15 cellular contexts compared by ENCODE assay signal in the genomic region with DNA sequence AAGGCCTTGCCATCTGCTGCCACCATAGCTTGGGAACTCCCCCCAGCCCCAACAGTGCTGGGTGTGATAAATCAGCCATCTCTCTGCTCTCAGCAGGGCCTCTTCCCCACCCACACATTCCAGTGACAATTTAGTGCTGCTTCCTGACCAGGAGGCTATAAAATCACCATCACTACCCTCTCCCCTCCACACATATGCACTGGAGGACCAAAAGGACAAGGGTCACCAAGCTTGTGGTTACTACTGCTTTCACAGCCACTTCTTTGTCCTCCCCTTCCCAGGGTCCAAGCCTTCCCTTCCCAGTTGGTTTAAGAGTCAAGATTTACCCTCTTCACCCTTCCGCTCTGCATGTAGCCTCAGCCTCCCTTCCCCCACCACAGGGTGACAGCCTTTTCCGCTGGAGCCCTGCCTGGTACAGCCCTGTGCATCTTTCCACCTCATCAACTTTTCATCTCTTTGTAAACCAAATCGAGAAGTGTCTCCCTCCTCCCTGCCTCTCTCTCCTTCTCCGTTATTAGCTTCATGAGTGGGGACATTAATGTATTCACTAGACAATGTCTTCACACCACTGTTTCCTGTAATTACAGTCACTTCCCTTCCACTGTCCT. TPM values are rescaled to one million over a fixed set of nuclear protein-coding genes. Genes with fewer than 3 reads are reported as not detected.
DNase-seq lines count a peak whose midpoint lies in the region; ATAC-seq and FAIRE-seq lines count a peak whose summit lies in the region.
"Had no signal": no experiment of that assay in that cellular context is flagged by ENCODE, and none has a peak within 500 bp of the region (broad histone marks: within the 10 kb centered on the region; RNA-seq: fewer than 3 reads in every experiment).

No MANE protein-coding gene starts in this region.

- H3K27ac ChIP-seq in naive thymus-derived CD4-positive, alpha-beta T cell (ENCODE audit: low read depth, low read length), result no peak overlapping the region
- H3K27ac ChIP-seq: 22Rv1, SJSA1 had no signal

- FAIRE-seq in frontal cortex (lab: Jason Lieb, UNC), result no peak

- CTCF ChIA-PET in naive thymus-derived CD4-positive, alpha-beta T cell (lab: Charles Lee), result interaction anchor here (0.7 to 1.2 kb wide), 2 partner anchors 31 to 39 kb away, joined by 3 to 4 read pairs; no protein-coding TSS in a partner anchor

- H3K4me1 ChIP-seq in naive thymus-derived CD4-positive, alpha-beta T cell (ENCODE audit: control insufficient read depth in 2 of 2, insufficient read depth in 2 of 2, low read length in 2 of 2), result peaks cover 0 to 72% of the 10 kb centered on the region in 2 donors
- H3K4me1 ChIP-seq: SJSA1 had no signal

- H3K9me3 Mint-ChIP-seq in activated T-cell treated with anti-CD3 and anti-CD28 coated beads, Interleukin-2, amount 50 U/mL, for 72 hours, result no peaks in the 10 kb centered on the region
- H3K9me3 Mint-ChIP-seq in naive thymus-derived CD4-positive, alpha-beta T cell, result peaks cover 0 to 2% (median 0%) of the 10 kb centered on the region in 11 donors
- H3K9me3 Mint-ChIP-seq: naive B cell had no signal

- ATAC-seq in activated T-cell treated with anti-CD3 and anti-CD28 coated beads, Interleukin-2, amount 50 U/mL, for 72 hours (replicated peaks in 1 of 2), result peak; percentile 47 to 48
- ATAC-seq in naive thymus-derived CD4-positive, alpha-beta T cell, result no peak

- DNase-seq in NCI-H1417 (lab: John Stamatoyannopoulos, UW) (peak in 2 of 3 experiments; percentile 30 to 72), NCI-H1417 treated with DMSO at 0.1 percent for 48 hours (lab: John Stamatoyannopoulos, UW) (no peak), HT-29 (ENCODE audit: low spot score) (peak; percentile 20), frontal cortex (ENCODE audit: low spot score in 2 of 2) (no peak), HCEC 1CT (no peak)
- peak in 1 of 2 donors; percentile 18 for DNase-seq in activated T-cell treated with anti-CD3 and anti-CD28 coated beads, Interleukin-2, amount 50 U/mL, for 72 hours
- DNase-seq in naive thymus-derived CD4-positive, alpha-beta T cell, result no peak
- DNase-seq in stimulated activated CD8-positive, alpha-beta memory T cell treated with anti-CD3 and anti-CD28 coated beads, Interleukin-4, amount 100 ng/mL, for 48 hours, result no peak
- DNase-seq: DMS53; MM.1S; naive B cell; NCI-H510A treated with DMSO at 0.1 percent for 48 hours; stimulated activated naive CD4-positive, alpha-beta T cell treated with Interleukin-2 at 50 U/mL for 16 hours had no signal

- H3K36me3 Mint-ChIP-seq in activated T-cell treated with anti-CD3 and anti-CD28 coated beads, Interleukin-2, amount 50 U/mL, for 72 hours (ENCODE audit: insufficient read depth in 2 of 2), result peaks cover 3 to 28% of the 10 kb centered on the region in 2 donors
- H3K36me3 Mint-ChIP-seq in naive thymus-derived CD4-positive, alpha-beta T cell, result peaks cover 7 to 30% (median 26%) of the 10 kb centered on the region in 5 donors

- intact Hi-C loops in naive thymus-derived CD4-positive, alpha-beta T cell (cut with micrococcal nuclease), result loop anchor here (5.0 kb wide), 2 partner anchors 33 to 38 kb away; no protein-coding TSS in a partner anchor

- H3K4me1 Mint-ChIP-seq in activated T-cell treated with anti-CD3 and anti-CD28 coated beads, Interleukin-2, amount 50 U/mL, for 72 hours (ENCODE audit: low read depth), result peaks cover 79% of the 10 kb centered on the region
- H3K4me1 Mint-ChIP-seq in naive thymus-derived CD4-positive, alpha-beta T cell, result peaks cover 49 to 83% (median 75%) of the 10 kb centered on the region in 7 donors

- no peaks in the 10 kb centered on the region for H3K9me3 ChIP-seq in naive thymus-derived CD4-positive, alpha-beta T cell (ENCODE audit: control insufficient read depth in 2 of 3, low read length in 3 of 3)
- H3K9me3 ChIP-seq: SJSA1 had no signal

- no peaks in the 10 kb centered on the region for H3K27me3 ChIP-seq in naive thymus-derived CD4-positive, alpha-beta T cell (ENCODE audit: control insufficient read depth in 2 of 2, insufficient read depth in 2 of 2, low read length in 2 of 2)
- H3K27me3 ChIP-seq: SJSA1 had no signal

- POLR2A ChIA-PET in naive thymus-derived CD4-positive, alpha-beta T cell (lab: Charles Lee), result interaction anchor here (0.7 to 7.6 kb wide), 5 partner anchors 8 to 31 kb away, joined by 3 to 50 read pairs (median 3); partner anchors contain the start of gene PSMB5

- peak overlapping the region; percentile 66 for H3K27ac Mint-ChIP-seq in activated T-cell treated with anti-CD3 and anti-CD28 coated beads, Interleukin-2, amount 50 U/mL, for 72 hours
- peak overlapping the region; percentile 23 to 94 (median 86) for H3K27ac Mint-ChIP-seq in naive thymus-derived CD4-positive, alpha-beta T cell

- H3K4me3 Mint-ChIP-seq in activated T-cell treated with anti-CD3 and anti-CD28 coated beads, Interleukin-2, amount 50 U/mL, for 72 hours, result peak overlapping the region; percentile 54 to 70
- peak overlapping the region; percentile 4 to 78 (median 50) for H3K4me3 Mint-ChIP-seq in naive thymus-derived CD4-positive, alpha-beta T cell

- peaks cover 0 to 16% (median 4%) of the 10 kb centered on the region in 3 experiments for H3K36me3 ChIP-seq in naive thymus-derived CD4-positive, alpha-beta T cell (ENCODE audit: control insufficient read depth in 2 of 3, insufficient read depth in 3 of 3, low read length in 3 of 3)

- no peaks in the 10 kb centered on the region for H3K27me3 Mint-ChIP-seq in activated T-cell treated with anti-CD3 and anti-CD28 coated beads, Interleukin-2, amount 50 U/mL, for 72 hours (ENCODE audit: low read depth)
- no peaks in the 10 kb centered on the region for H3K27me3 Mint-ChIP-seq in naive thymus-derived CD4-positive, alpha-beta T cell
- H3K27me3 Mint-ChIP-seq: naive B cell had no signal

- H3K4me3 ChIP-seq in naive thymus-derived CD4-positive, alpha-beta T cell (ENCODE audit: low read length), result no peak overlapping the region
- H3K4me3 ChIP-seq: SJSA1 had no signal

RNA-seq across cellular contexts. Expression of gene PSMB5, which starts 9.4 kb away (rescaled TPM):
- 198 and 205 TPM in 2 replicates for total RNA-seq in HT-29 (2014; rRNA removed; shearing (Covaris generic))
- total RNA-seq in activated T-cell treated with anti-CD3 and anti-CD28 coated beads, Interleukin-2, amount 50 U/mL, for 72 hours, result 10 to 100 TPM; 82.8 to 88.9 TPM
- total RNA-seq in naive thymus-derived CD4-positive, alpha-beta T cell, result 10 to 100 TPM; 19.2 to 69.1 (median 32.8) TPM
- 10 to 100 TPM; 53.6 to 74.2 TPM for polyA plus RNA-seq in naive thymus-derived CD4-positive, alpha-beta T cell
- 194 TPM for total RNA-seq in frontal cortex

RNA-seq across cellular contexts. Expression of gene C14orf93, which starts 15.3 kb away (rescaled TPM):
- 14.6 and 15.1 TPM in 2 replicates for total RNA-seq in HT-29 (2014; rRNA removed; shearing (Covaris generic))
- total RNA-seq in activated T-cell treated with anti-CD3 and anti-CD28 coated beads, Interleukin-2, amount 50 U/mL, for 72 hours, result 10 to 100 TPM; 13.5 to 15.2 TPM
- total RNA-seq in naive thymus-derived CD4-positive, alpha-beta T cell, result 10 to 100 TPM; 10.9 to 20.5 (median 12.1) TPM
- polyA plus RNA-seq in naive thymus-derived CD4-positive, alpha-beta T cell, result 1 to 10 TPM; 5.7 to 8.1 TPM
- total RNA-seq in frontal cortex, result 4.5 TPM

RNA-seq across cellular contexts. Expression of gene PSMB11, which starts 16.7 kb away (rescaled TPM):
- total RNA-seq in HT-29 (2014; rRNA removed; shearing (Covaris generic)), result not detected in 2 replicates
- not detected for total RNA-seq in activated T-cell treated with anti-CD3 and anti-CD28 coated beads, Interleukin-2, amount 50 U/mL, for 72 hours
- 1 to 10 TPM in 1 of 5 experiments, under 1 TPM in 3, not detected in 1; 0.32 to 1.1 (median 0.66) TPM for total RNA-seq in naive thymus-derived CD4-positive, alpha-beta T cell
- 1 to 10 TPM in 1 of 2 donors, under 1 TPM in 1; 0.70 to 1.2 TPM for polyA plus RNA-seq in naive thymus-derived CD4-positive, alpha-beta T cell
- total RNA-seq in frontal cortex, result under 0.01 TPM
- total RNA-seq: SJSA1 had no signal

RNA-seq across cellular contexts. Expression of gene CDH24, which starts 32.0 kb away (rescaled TPM):
- total RNA-seq in HT-29 (2014; rRNA removed; shearing (Covaris generic)), result 11.4 and 15.0 TPM in 2 replicates
- 1 to 10 TPM in 1 of 2 donors, under 1 TPM in 1; 0.82 to 1.5 TPM for total RNA-seq in activated T-cell treated with anti-CD3 and anti-CD28 coated beads, Interleukin-2, amount 50 U/mL, for 72 hours
- 1 to 10 TPM; 1.5 to 3.7 (median 2.1) TPM for total RNA-seq in naive thymus-derived CD4-positive, alpha-beta T cell
- under 1 TPM; 0.30 to 0.52 TPM for polyA plus RNA-seq in naive thymus-derived CD4-positive, alpha-beta T cell
- 9.4 TPM for total RNA-seq in frontal cortex

RNA-seq across cellular contexts. Expression of gene AJUBA, which starts 42.9 kb away (rescaled TPM):
- 52.0 and 53.6 TPM in 2 replicates for total RNA-seq in HT-29 (2014; rRNA removed; shearing (Covaris generic))
- total RNA-seq in activated T-cell treated with anti-CD3 and anti-CD28 coated beads, Interleukin-2, amount 50 U/mL, for 72 hours, result 1 to 10 TPM; 1.7 to 2.2 TPM
- 1 to 10 TPM in 3 of 5 experiments, under 1 TPM in 2; 0.49 to 3.2 (median 1.4) TPM for total RNA-seq in naive thymus-derived CD4-positive, alpha-beta T cell
- polyA plus RNA-seq in naive thymus-derived CD4-positive, alpha-beta T cell, result 1 to 10 TPM; 1.6 to 2.3 TPM
- total RNA-seq in frontal cortex, result 4.5 TPM

Comparison
In these comparisons a context has a peak if more than half of its experiments do, and no peak if none do; other contexts are left out.
1. DNase-seq: peak in NCI-H1417 (2 of 3) and HT-29 (single experiment); none in NCI-H1417 treated with DMSO at 0.1 percent for 48 hours (single experiment), naive thymus-derived CD4-positive, alpha-beta T cell (0 of 9), frontal cortex (0 of 2), HCEC 1CT (single experiment) and stimulated activated CD8-positive, alpha-beta memory T cell treated with anti-CD3 and anti-CD28 coated beads, Interleukin-4, amount 100 ng/mL, for 48 hours (single experiment).